Comparison of ENCODE assay signal across 8 cellular contexts in the genomic region with DNA sequence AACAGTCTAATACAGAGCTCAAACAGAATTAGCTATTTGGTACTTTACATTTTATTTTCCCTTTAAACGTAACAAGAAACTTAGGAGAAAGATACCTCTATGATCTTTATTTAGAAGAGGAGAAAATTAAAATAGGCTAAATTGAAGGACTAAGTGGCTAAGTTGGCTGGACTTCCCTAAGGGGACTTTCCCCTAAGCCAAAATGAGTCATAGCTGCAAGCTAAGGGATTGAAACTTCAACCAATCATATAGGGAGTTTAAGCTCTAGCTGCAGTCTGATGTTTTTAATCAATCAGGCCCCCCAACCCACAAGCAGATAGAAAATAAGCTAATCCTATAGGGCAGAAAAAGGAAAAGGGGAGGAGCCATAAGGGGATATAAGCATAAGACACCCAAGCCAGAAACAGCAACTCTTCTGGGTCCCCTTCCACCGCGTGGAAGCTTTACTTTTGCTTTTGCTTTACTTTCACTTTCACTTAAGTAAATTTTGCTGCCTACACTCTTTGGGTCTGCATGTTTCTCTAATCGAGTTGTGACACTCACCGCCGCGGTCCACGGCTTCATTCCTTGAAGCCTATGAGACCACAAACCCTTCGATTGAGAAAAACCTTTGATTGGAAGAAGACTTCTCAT.
DNase-seq lines count a peak whose midpoint lies in the region; ATAC-seq and TF ChIP-seq lines count a peak whose summit lies in the region.

No MANE protein-coding gene starts in this region.

- peak overlapping the region; percentile 45 for H3K4me3 Mint-ChIP-seq in activated naive CD8-positive, alpha-beta T cell treated with anti-CD3 and anti-CD28 coated beads, Interleukin-2, amount 50 U/mL, for 24 hours

- H3K27me3 ChIP-seq in BLaER1 (no peaks in the 10 kb centered on the region), brain microvascular endothelial cell (replicated peaks) (no peaks in the 10 kb centered on the region)

- H3K36me3 ChIP-seq in BLaER1 (no peaks in the 10 kb centered on the region), brain microvascular endothelial cell (replicated peaks) (no peaks in the 10 kb centered on the region)

- peaks cover 1% of the 10 kb centered on the region for H3K4me1 Mint-ChIP-seq in activated naive CD8-positive, alpha-beta T cell treated with anti-CD3 and anti-CD28 coated beads, Interleukin-2, amount 50 U/mL, for 24 hours

- H4K20me1 ChIP-seq in BLaER1: no peaks in the 10 kb centered on the region

- H3K9me3 ChIP-seq in BLaER1: no peaks in the 10 kb centered on the region

- H3K4me3 ChIP-seq in BLaER1 (peak overlapping the region; percentile 35), brain microvascular endothelial cell (ENCODE audit: low read depth, low read length) (no peak overlapping the region)

- TF ChIP-seq CTCF in brain microvascular endothelial cell (IDR thresholded peaks at IDR 0.05; ENCODE audit: low read depth, low read length, missing control alignments): no peak

- H3K27ac Mint-ChIP-seq in activated naive CD8-positive, alpha-beta T cell treated with anti-CD3 and anti-CD28 coated beads, Interleukin-2, amount 50 U/mL, for 24 hours: no peak overlapping the region

- ATAC-seq in GM19397 (IDR thresholded peaks at IDR 0.05; ENCODE audit: unreplicated experiment) (peak; percentile 78), GM18505 (IDR thresholded peaks at IDR 0.05; ENCODE audit: unreplicated experiment) (no peak)
- peak; percentile 52 for ATAC-seq in activated naive CD8-positive, alpha-beta T cell treated with anti-CD3 and anti-CD28 coated beads, Interleukin-2, amount 50 U/mL, for 24 hours

- H3K9me3 Mint-ChIP-seq in activated naive CD8-positive, alpha-beta T cell treated with anti-CD3 and anti-CD28 coated beads, Interleukin-2, amount 50 U/mL, for 24 hours: peaks cover 25% of the 10 kb centered on the region

- DNase-seq in KG1 (lab: John Stamatoyannopoulos, UW) (peak; percentile 60), Ammon's horn (ENCODE audit: low spot score) (no peak), brain microvascular endothelial cell (no peak), NCI-H1092 treated with DMSO at 0.1 percent for 48 hours (lab: John Stamatoyannopoulos, UW) (no peak)
- DNase-seq in activated naive CD8-positive, alpha-beta T cell treated with anti-CD3 and anti-CD28 coated beads, Interleukin-2, amount 50 U/mL, for 24 hours: no peak

- H3K4me2 ChIP-seq in BLaER1: peak overlapping the region; percentile 44

- TF ChIP-seq POLR2A in GM18505 (IDR thresholded peaks at IDR 0.05; ENCODE audit: borderline replicate concordance, extremely low read depth, insufficient read depth, insufficient read length): no peak

- H3K27ac ChIP-seq in BLaER1: no peak overlapping the region
- no peak overlapping the region for H3K27ac ChIP-seq in brain microvascular endothelial cell

- H3K4me1 ChIP-seq in BLaER1: no peaks in the 10 kb centered on the region

- H3K27me3 Mint-ChIP-seq in activated naive CD8-positive, alpha-beta T cell treated with anti-CD3 and anti-CD28 coated beads, Interleukin-2, amount 50 U/mL, for 24 hours: no peaks in the 10 kb centered on the region

- in situ Hi-C loops in brain microvascular endothelial cell (cut with HindIII; ENCODE audit: low pct_ligation_motif_present, low sequenced_read_pairs): no loop called here

- no peaks in the 10 kb centered on the region for H3K36me3 Mint-ChIP-seq in activated naive CD8-positive, alpha-beta T cell treated with anti-CD3 and anti-CD28 coated beads, Interleukin-2, amount 50 U/mL, for 24 hours (ENCODE audit: low read depth)

- H3K9ac ChIP-seq in BLaER1: no peak overlapping the region
